ENCODE assay signal across 11 cellular contexts in the genomic region with DNA sequence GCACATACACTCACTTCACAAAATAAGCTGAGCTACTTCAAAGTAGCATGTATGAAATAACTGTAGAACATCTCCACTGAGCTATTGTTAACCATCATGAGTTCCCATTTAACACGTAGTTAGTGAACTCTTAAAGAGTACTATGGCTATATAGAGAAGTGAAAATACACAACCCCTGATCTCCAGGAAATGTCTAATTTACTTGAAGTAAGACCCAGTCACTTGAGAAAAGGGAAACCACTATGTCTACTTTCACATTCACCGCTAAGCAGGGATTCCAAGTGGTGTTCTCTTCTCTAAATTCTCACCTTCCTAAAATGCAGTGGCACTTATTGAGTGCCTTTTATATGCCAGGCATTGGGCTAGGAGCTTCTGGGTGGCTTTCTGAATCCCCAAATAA. TPM values are rescaled to one million over a fixed set of nuclear protein-coding genes. Genes with fewer than 3 reads are reported as not detected.
DNase-seq lines count a peak whose midpoint lies in the region; ATAC-seq and TF ChIP-seq lines count a peak whose summit lies in the region.
"Had no signal": no experiment of that assay in that cellular context is flagged by ENCODE, and none has a peak within 500 bp of the region (broad histone marks: within the 10 kb centered on the region; RNA-seq: fewer than 3 reads in every experiment).

No MANE protein-coding gene starts in this region.

- peak overlapping the region; percentile 44 for H3K27ac Mint-ChIP-seq in activated naive CD8-positive, alpha-beta T cell treated with anti-CD3 and anti-CD28 coated beads, Interleukin-2, amount 50 U/mL, for 24 hours
- H3K27ac Mint-ChIP-seq in endothelial cell (ENCODE audit: unreplicated experiment) = no peak overlapping the region
- H3K27ac Mint-ChIP-seq: endodermal cell had no signal

- H3K9me3 Mint-ChIP-seq in activated naive CD8-positive, alpha-beta T cell treated with anti-CD3 and anti-CD28 coated beads, Interleukin-2, amount 50 U/mL, for 24 hours = no peaks in the 10 kb centered on the region
- H3K9me3 Mint-ChIP-seq in endothelial cell (ENCODE audit: unreplicated experiment) = no peaks in the 10 kb centered on the region
- H3K9me3 Mint-ChIP-seq: endodermal cell had no signal

- H3K4me1 ChIP-seq in sigmoid colon = no peaks in the 10 kb centered on the region

- peaks cover 17% of the 10 kb centered on the region for H3K4me1 Mint-ChIP-seq in activated naive CD8-positive, alpha-beta T cell treated with anti-CD3 and anti-CD28 coated beads, Interleukin-2, amount 50 U/mL, for 24 hours
- H3K4me1 Mint-ChIP-seq in endothelial cell (ENCODE audit: unreplicated experiment) = peaks cover 2% of the 10 kb centered on the region

- TF ChIP-seq CTCF in sigmoid colon (IDR thresholded peaks at IDR 0.05) = no peak
- TF ChIP-seq CTCF in endothelial cell (IDR thresholded peaks at IDR 0.05; ENCODE audit: unreplicated experiment) = no peak

- TF ChIP-seq POLR2A in sigmoid colon (IDR thresholded peaks at IDR 0.05) = no peak

- intact Hi-C loops in sigmoid colon (cut with DNase I) = loop anchor here (2.0 kb wide), 1 partner anchor 130 kb away; the partner anchor contains the start of genes EAF1 and METTL6

- DNase-seq in GDM1 (lab: John Stamatoyannopoulos, UW) (peak; percentile 54), sigmoid colon (no peak), DMS79 treated with DMSO at 0.1 percent for 48 hours (lab: John Stamatoyannopoulos, UW) (no peak), NCI-H1436 (lab: John Stamatoyannopoulos, UW) (no peak), endothelial cell (ENCODE audit: low spot score) (no peak)
- DNase-seq in activated naive CD8-positive, alpha-beta T cell treated with anti-CD3 and anti-CD28 coated beads, Interleukin-2, amount 50 U/mL, for 24 hours = no peak
- DNase-seq: endodermal cell, pancreas had no signal

- TF ChIP-seq EP300 in sigmoid colon (IDR thresholded peaks at IDR 0.05) = no peak

- peaks cover 2% of the 10 kb centered on the region for H3K36me3 Mint-ChIP-seq in activated naive CD8-positive, alpha-beta T cell treated with anti-CD3 and anti-CD28 coated beads, Interleukin-2, amount 50 U/mL, for 24 hours (ENCODE audit: low read depth)
- peaks cover 9% of the 10 kb centered on the region for H3K36me3 Mint-ChIP-seq in endothelial cell (ENCODE audit: low read depth, unreplicated experiment)

- H3K27ac ChIP-seq in sigmoid colon = no peak overlapping the region
- H3K27ac ChIP-seq: SK-N-MC had no signal

- peaks cover 0 to 23% (median 4%) of the 10 kb centered on the region in 4 donors for H3K36me3 ChIP-seq in sigmoid colon

- ATAC-seq in GM19452 (IDR thresholded peaks at IDR 0.05; ENCODE audit: unreplicated experiment) (peak; percentile 83), HG03196 (IDR thresholded peaks at IDR 0.05; ENCODE audit: unreplicated experiment) (peak; percentile 81)
- ATAC-seq in activated naive CD8-positive, alpha-beta T cell treated with anti-CD3 and anti-CD28 coated beads, Interleukin-2, amount 50 U/mL, for 24 hours = peak; percentile 60

- H3K4me3 Mint-ChIP-seq in activated naive CD8-positive, alpha-beta T cell treated with anti-CD3 and anti-CD28 coated beads, Interleukin-2, amount 50 U/mL, for 24 hours = no peak overlapping the region
- no peak overlapping the region for H3K4me3 Mint-ChIP-seq in endothelial cell (ENCODE audit: unreplicated experiment)
- H3K4me3 Mint-ChIP-seq: endodermal cell had no signal

- H3K27me3 ChIP-seq in sigmoid colon = no peaks in the 10 kb centered on the region
- H3K27me3 ChIP-seq: pancreas had no signal

- no peaks in the 10 kb centered on the region for H3K27me3 Mint-ChIP-seq in activated naive CD8-positive, alpha-beta T cell treated with anti-CD3 and anti-CD28 coated beads, Interleukin-2, amount 50 U/mL, for 24 hours
- peaks cover 2% of the 10 kb centered on the region for H3K27me3 Mint-ChIP-seq in endothelial cell (ENCODE audit: unreplicated experiment)

- no peaks in the 10 kb centered on the region for H3K9me3 ChIP-seq in sigmoid colon
- H3K9me3 ChIP-seq: pancreas had no signal

- WGBS in sigmoid colon, 2 donors = 48 to 74% methylated on average over 2 of the region's 2 CpGs

- H3K4me3 ChIP-seq in sigmoid colon = no peak overlapping the region
- H3K4me3 ChIP-seq: pancreas, SK-N-MC had no signal

RNA-seq across cellular contexts. Expression of gene COLQ, which starts 35.0 kb away (rescaled TPM):
- 1 to 10 TPM; 1.2 to 5.3 (median 2.1) TPM for total RNA-seq in sigmoid colon
- polyA plus RNA-seq in sigmoid colon = 1 to 10 TPM in 1 of 3 donors, under 1 TPM in 1, not detected in 1; 0.69 to 1.7 TPM
- 2.1 TPM for total RNA-seq in endothelial cell (ENCODE audit: unreplicated experiment)

RNA-seq across cellular contexts. Expression of gene HACL1, which starts 44.9 kb away (rescaled TPM):
- total RNA-seq in sigmoid colon (10 to 100 TPM; 15.5 to 24.7 (median 22.1) TPM), endothelial cell (ENCODE audit: unreplicated experiment) (17.5 TPM)
- polyA plus RNA-seq in sigmoid colon = 10 to 100 TPM; 10.9 to 13.4 (median 13.2) TPM

RNA-seq across cellular contexts. Expression of gene BTD, which starts 45.0 kb away (rescaled TPM):
- total RNA-seq in sigmoid colon (10 to 100 TPM; 23.5 to 35.5 (median 30.1) TPM), endothelial cell (ENCODE audit: unreplicated experiment) (13.1 TPM)
- polyA plus RNA-seq in sigmoid colon = 10 to 100 TPM in 1 of 3 donors, 1 to 10 TPM in 2; 6.6 to 13.5 (median 7.2) TPM
